17 cellular contexts compared by ENCODE assay signal in the genomic region with DNA sequence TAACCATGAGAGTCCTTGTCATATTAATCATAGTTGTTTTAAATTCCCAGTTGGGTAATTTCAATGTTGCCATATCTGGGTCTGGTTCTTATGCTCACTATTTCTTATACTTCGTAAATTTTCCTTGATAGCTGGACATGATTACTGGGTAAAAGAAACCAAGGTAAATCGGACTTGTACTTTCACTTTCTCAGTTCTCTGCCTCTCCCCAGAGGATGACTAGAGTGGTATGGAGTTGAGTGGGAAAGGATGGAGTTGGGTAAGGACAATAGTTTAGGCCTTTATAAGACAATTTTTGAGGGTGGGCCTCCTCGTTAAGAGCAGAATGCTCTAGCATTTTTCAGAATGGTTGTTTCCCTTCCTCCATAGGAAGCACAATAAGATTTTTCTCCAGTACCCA.
DNase-seq lines count a peak whose midpoint lies in the region; ATAC-seq and TF ChIP-seq lines count a peak whose summit lies in the region.
"Had no signal": no experiment of that assay in that cellular context is flagged by ENCODE, and none has a peak within 500 bp of the region (broad histone marks: within the 10 kb centered on the region; RNA-seq: fewer than 3 reads in every experiment).

No MANE protein-coding gene starts in this region.

- DNase-seq in SK-N-SH (no peak), thoracic aorta (ENCODE audit: low spot score) (no peak), NOMO-1 treated with dmso at 0.1 percent for 144 hours (lab: John Stamatoyannopoulos, UW; ENCODE audit: unreplicated experiment) (no peak), HPDE6-E6E7 (ENCODE audit: extremely low spot score) (no peak)
- no peak for DNase-seq in central memory CD8-positive, alpha-beta T cell (ENCODE audit: low spot score in 2 of 2)
- DNase-seq: 8988T, H9, NCI-H1048, NCI-H146, NCI-H2081, NCI-H2227 treated with DMSO at 0.1 percent for 48 hours, NCI-H524 treated with DMSO at 0.1 percent for 48 hours had no signal

- H3K9me3 Mint-ChIP-seq in central memory CD8-positive, alpha-beta T cell: no peaks in the 10 kb centered on the region
- H3K9me3 Mint-ChIP-seq: H9 had no signal

- no peak overlapping the region for H3K27ac ChIP-seq in SK-N-SH (ENCODE audit: low read depth in 2 of 2, low read length in 1 of 2)
- H3K27ac ChIP-seq in OCI-LY3 (ENCODE audit: low read length): no peak overlapping the region
- no peak overlapping the region for H3K27ac ChIP-seq in thoracic aorta
- H3K27ac ChIP-seq: C4-2B, HL-60 had no signal

- H3K27me3 Mint-ChIP-seq in central memory CD8-positive, alpha-beta T cell: no peaks in the 10 kb centered on the region

- no peak overlapping the region for H2AFZ ChIP-seq in SK-N-SH (ENCODE audit: low read depth)
- H2AFZ ChIP-seq in OCI-LY3 (ENCODE audit: low read depth, low read length): 0 out of 2 replicates have a peak overlapping the region, but pooled peaks have one; percentile 9

- H4K20me1 ChIP-seq in SK-N-SH (ENCODE audit: insufficient read depth) (no peaks in the 10 kb centered on the region), OCI-LY3 (ENCODE audit: insufficient read depth, low read length) (no peaks in the 10 kb centered on the region)

- no peak overlapping the region for H3K27ac Mint-ChIP-seq in central memory CD8-positive, alpha-beta T cell (ENCODE audit: low read depth)
- H3K27ac Mint-ChIP-seq: H9 had no signal

- 29% methylated on average over 3 of the region's 3 CpGs for WGBS in SK-N-SH (ENCODE audit: low lambda C conversion rate)

- TF ChIP-seq RAD21 in SK-N-SH (IDR thresholded peaks at IDR 0.05; ENCODE audit: low read length): no peak

- H3K4me3 ChIP-seq in SK-N-SH (ENCODE audit: low read depth in 2 of 2, low read length in 1 of 2): peak overlapping the region; percentile 9 to 29; a peak in 2 of 4 replicates
- H3K4me3 ChIP-seq in OCI-LY3 (ENCODE audit: low read length): 0 out of 2 replicates have a peak overlapping the region, but pooled peaks have one; percentile 8
- peak overlapping the region; percentile 3 for H3K4me3 ChIP-seq in thoracic aorta

- H3K4me3 Mint-ChIP-seq in central memory CD8-positive, alpha-beta T cell: peak overlapping the region; percentile 7
- H3K4me3 Mint-ChIP-seq: H9 had no signal

- H3K4me1 Mint-ChIP-seq in central memory CD8-positive, alpha-beta T cell: peaks cover 11% of the 10 kb centered on the region
- H3K4me1 Mint-ChIP-seq: H9 had no signal

- peaks cover 2% of the 10 kb centered on the region for H3K36me3 Mint-ChIP-seq in central memory CD8-positive, alpha-beta T cell (ENCODE audit: insufficient read depth)

- H3K27me3 ChIP-seq in SK-N-SH (ENCODE audit: insufficient read depth) (no peaks in the 10 kb centered on the region), OCI-LY3 (ENCODE audit: low read depth, low read length) (no peaks in the 10 kb centered on the region), thoracic aorta (replicated peaks; ENCODE audit: insufficient read depth) (no peaks in the 10 kb centered on the region)

- H3K9ac ChIP-seq in SK-N-SH: no peak overlapping the region
- H3K9ac ChIP-seq in OCI-LY3 (ENCODE audit: low read length): no peak overlapping the region

- H3K4me1 ChIP-seq in SK-N-SH (ENCODE audit: control insufficient read depth in 1 of 2, insufficient read depth in 2 of 2, low read depth in 1 of 2, low read length in 1 of 2) (peaks cover 0 to 6% of the 10 kb centered on the region in 2 experiments; a peak in 2 of 4 replicates), OCI-LY3 (ENCODE audit: low read length) (no peaks in the 10 kb centered on the region), thoracic aorta (ENCODE audit: control insufficient read depth in 1 of 2, low read depth in 2 of 2) (no peaks in the 10 kb centered on the region)

- H3K36me3 ChIP-seq in SK-N-SH (replicated peaks in 1 of 2; ENCODE audit: control insufficient read depth in 1 of 2, insufficient read depth in 2 of 2, low read length in 1 of 2) (no peaks in the 10 kb centered on the region), OCI-LY3 (replicated peaks; ENCODE audit: low read depth, low read length) (no peaks in the 10 kb centered on the region), thoracic aorta (no peaks in the 10 kb centered on the region)

- TF ChIP-seq EP300 in SK-N-SH (IDR thresholded peaks at IDR 0.05; ENCODE audit: borderline replicate concordance in 1 of 2, low read depth in 1 of 2, low read length in 1 of 2): no peak

- ATAC-seq in SK-N-SH treated with all-trans-retinoic acid at 6 μM for 48 hours (no peak), thoracic aorta (ENCODE audit: insufficient number of reproducible peaks, low FRiP score, low read depth) (no peak), HG02610 (IDR thresholded peaks at IDR 0.05; ENCODE audit: unreplicated experiment) (no peak)
- ATAC-seq in central memory CD8-positive, alpha-beta T cell (replicated peaks; ENCODE audit: extremely low read depth, poor library complexity, severe bottlenecking): no peak

- H3K9me2 ChIP-seq in SK-N-SH: no peaks in the 10 kb centered on the region

- H3K79me2 ChIP-seq in SK-N-SH (ENCODE audit: insufficient read depth) (no peaks in the 10 kb centered on the region), OCI-LY3 (ENCODE audit: low read length) (no peaks in the 10 kb centered on the region)

- H3F3A ChIP-seq in SK-N-SH (replicated peaks; ENCODE audit: insufficient read depth): no peaks in the 10 kb centered on the region

- H3K9me3 ChIP-seq in SK-N-SH: no peaks in the 10 kb centered on the region
- no peaks in the 10 kb centered on the region for H3K9me3 ChIP-seq in OCI-LY3 (ENCODE audit: insufficient read depth, low read length)
- H3K9me3 ChIP-seq in thoracic aorta: no peaks in the 10 kb centered on the region

- TF ChIP-seq CTCF in SK-N-SH (IDR thresholded peaks at IDR 0.05) (no peak), OCI-LY3 (IDR thresholded peaks at IDR 0.05; ENCODE audit: low read depth, low read length) (no peak), thoracic aorta (IDR thresholded peaks at IDR 0.05) (no peak)

- POLR2A ChIA-PET in SK-N-SH (lab: Yijun Ruan, JAX): no interaction called here

- H3K4me2 ChIP-seq in SK-N-SH (peak overlapping the region; percentile 43; the same call in 1 of the 2 replicates), OCI-LY3 (ENCODE audit: low read length) (peak overlapping the region; percentile 32; the same call in 1 of the 2 replicates)

- CTCF ChIA-PET in SK-N-SH (lab: Yijun Ruan, JAX): interaction anchor here (0.9 kb wide), 1 partner anchor 42 kb away, joined by 3 read pairs; no protein-coding TSS in a partner anchor

TF ChIP-seq in SK-N-SH, 30 proteins besides CTCF, POLR2A, EP300 and RAD21 (continues in another document):
- no peak for TF ChIP-seq TEAD4 (IDR thresholded peaks at IDR 0.05; ENCODE audit: borderline replicate concordance, insufficient read depth)
- no peak for TF ChIP-seq FOSL2 (IDR thresholded peaks at IDR 0.05; ENCODE audit: borderline replicate concordance, low read depth)
- TF ChIP-seq MXI1 (IDR thresholded peaks at IDR 0.05; ENCODE audit: low read depth, low read length): no peak
- TF ChIP-seq GATA2 (CRISPR knock-in tag; IDR thresholded peaks at IDR 0.05): no peak
- no peak for TF ChIP-seq MEF2A (IDR thresholded peaks at IDR 0.05; ENCODE audit: borderline replicate concordance, low read depth)
- TF ChIP-seq SIN3A (IDR thresholded peaks at IDR 0.05; ENCODE audit: borderline replicate concordance, low read depth, low read length): no peak
- no peak for TF ChIP-seq FOXJ3 (CRISPR knock-in tag; IDR thresholded peaks at IDR 0.05)

TF ChIP-seq in SK-N-SH treated with all-trans-retinoic acid at 6 μM for 48 hours, 23 proteins besides CTCF, POLR2A, EP300 and RAD21:
- no peak for TF ChIP-seq ZNF565 (CRISPR knock-in tag; conservative IDR thresholded peaks at IDR 0.05; ENCODE audit: low read depth)
